19 cellular contexts compared by ENCODE assay signal in the genomic region with DNA sequence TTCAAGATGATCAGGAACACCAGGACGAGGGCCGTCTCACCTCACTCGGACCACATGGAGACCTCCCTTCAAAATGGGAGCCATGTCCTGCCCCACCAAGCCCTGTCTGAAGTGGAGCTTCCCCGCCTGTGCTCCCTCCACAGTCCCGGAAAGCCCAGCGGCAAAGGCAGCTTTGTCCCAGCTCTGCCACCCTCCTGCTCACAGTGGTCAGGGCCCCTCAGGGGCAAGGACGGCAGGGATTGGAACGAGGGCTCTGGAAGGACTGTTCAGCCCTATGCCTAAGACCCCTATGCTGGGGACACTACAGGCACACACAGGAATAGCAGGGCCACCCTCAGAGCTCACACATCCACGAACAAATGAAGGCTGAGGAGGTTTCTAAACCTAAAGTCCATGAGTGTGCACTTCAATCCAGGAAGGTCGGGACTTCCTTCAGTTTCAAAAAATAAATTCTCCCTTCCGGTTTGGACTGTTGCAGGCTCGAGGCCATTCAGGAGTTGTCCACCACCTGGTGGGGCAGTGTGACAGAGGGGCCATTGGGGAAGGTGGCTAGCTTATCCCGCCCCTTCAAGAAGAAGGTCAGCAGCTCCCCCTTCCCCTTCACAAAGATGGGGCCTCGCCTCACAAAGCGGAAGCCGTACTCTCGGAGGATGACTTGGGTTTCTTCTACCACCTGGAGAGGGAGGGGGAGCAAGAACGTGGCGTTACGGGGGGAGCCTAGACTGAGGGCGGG. TPM values are rescaled to one million over a fixed set of nuclear protein-coding genes. Genes with fewer than 3 reads are reported as not detected.
A peak's percentile ranks its signal among the peaks of the same experiment; 100 is the strongest.
DNase-seq lines count a peak whose midpoint lies in the region; FAIRE-seq and TF ChIP-seq lines count a peak whose summit lies in the region.
"Had no signal": no experiment of that assay in that cellular context is flagged by ENCODE, and none has a peak within 500 bp of the region (broad histone marks: within the 10 kb centered on the region; RNA-seq: fewer than 3 reads in every experiment).

No MANE protein-coding gene starts in this region.

- H3K4me3 Mint-ChIP-seq in MCF 10A (ENCODE audit: unreplicated experiment), result no peak overlapping the region
- H3K4me3 Mint-ChIP-seq: natural killer cell; stimulated activated naive CD8-positive, alpha-beta T cell treated with anti-CD3 and anti-CD28 coated beads, Interleukin-15, Interleukin-2, amounts not matched to agents 100 ng/mL and 50 ng/mL, for 24 hours; T-helper 1 cell treated with Interleukin-12 subunit alpha and Interleukin-12 subunit beta and Interleukin-4 antibody, amounts not matched to agents 30 μg/mL and 1 μg/mL, for 36 hours had no signal

- WGBS in thymus, result 97% methylated on average over 21 of the region's 21 CpGs

- H3K9me3 Mint-ChIP-seq in MCF 10A (ENCODE audit: unreplicated experiment), result no peaks in the 10 kb centered on the region
- H3K9me3 Mint-ChIP-seq: natural killer cell; stimulated activated naive CD8-positive, alpha-beta T cell treated with anti-CD3 and anti-CD28 coated beads, Interleukin-15, Interleukin-2, amounts not matched to agents 100 ng/mL and 50 ng/mL, for 24 hours; T-helper 1 cell treated with Interleukin-12 subunit alpha and Interleukin-12 subunit beta and Interleukin-4 antibody, amounts not matched to agents 30 μg/mL and 1 μg/mL, for 36 hours had no signal

- peaks cover 3% of the 10 kb centered on the region for H3K36me3 ChIP-seq in breast epithelium
- peaks cover 85% of the 10 kb centered on the region for H3K36me3 ChIP-seq in thymus (ENCODE audit: control insufficient read depth, insufficient read depth)

- POLR2A ChIA-PET in MCF 10A (lab: Yijun Ruan, JAX), result interaction anchor here (0.6 kb wide), 2 partner anchors 14 to 327 kb away, joined by 3 read pairs; no protein-coding TSS in a partner anchor

- CTCF ChIA-PET in MCF 10A (lab: Yijun Ruan, JAX), result interaction anchor here (0.6 to 1.5 kb wide), 5 partner anchors 8 to 743 kb away, joined by 3 to 6 read pairs (median 3); no protein-coding TSS in a partner anchor

- BruUV-seq in MCF 10A (replicated peaks; lab: Mats Ljungman, UMichigan), result TSS peak; percentile 35

- no peaks in the 10 kb centered on the region for H3K9me3 ChIP-seq in breast epithelium
- H3K9me3 ChIP-seq in thymus (ENCODE audit: control insufficient read depth), result no peaks in the 10 kb centered on the region

- H3K36me3 Mint-ChIP-seq in MCF 10A (ENCODE audit: insufficient read depth, unreplicated experiment), result peaks cover 51% of the 10 kb centered on the region

- no peak overlapping the region for H3K27ac Mint-ChIP-seq in MCF 10A (ENCODE audit: low read depth, unreplicated experiment)
- H3K27ac Mint-ChIP-seq: natural killer cell; T-helper 1 cell treated with Interleukin-12 subunit alpha and Interleukin-12 subunit beta and Interleukin-4 antibody, amounts not matched to agents 30 μg/mL and 1 μg/mL, for 36 hours had no signal

- intact Hi-C loops in MCF 10A (cut with micrococcal nuclease) (loop anchor here (10.0 kb wide), 1 partner anchor 595 kb away; no protein-coding TSS in a partner anchor), breast epithelium (cut with DNase I; ENCODE audit: low total_unique reads) (loop anchor here (10.0 kb wide), 1 partner anchor 405 kb away; no protein-coding TSS in a partner anchor)

- DNase-seq in MCF 10A (ENCODE audit: unreplicated experiment) (no peak), breast epithelium (ENCODE audit: low spot score in 2 of 2) (no peak), urothelium cell line (ENCODE audit: low spot score) (no peak), GM13976 (ENCODE audit: low spot score) (no peak), NCI-H187 treated with DMSO at 0.1 percent for 48 hours (lab: John Stamatoyannopoulos, UW) (no peak)
- DNase-seq in activated CD8-positive, alpha-beta memory T cell treated with anti-CD3 and anti-CD28 coated beads, Interleukin-2, amount 50 U/mL, for 48 hours, result peak; percentile 49
- DNase-seq: activated naive CD4-positive, alpha-beta T cell treated with Interleukin-2 at 50 U/mL for 16 hours; dermis blood vessel endothelial cell; MM.1S; natural killer cell; NCI-H1930; NCI-H524 treated with DMSO at 0.1 percent for 48 hours; SHP77; WERI-Rb-1 had no signal

- H3K27ac ChIP-seq in breast epithelium, result no peak overlapping the region
- peak overlapping the region; percentile 16 for H3K27ac ChIP-seq in layer of hippocampus (ENCODE audit: low read depth, low read length)
- H3K27ac ChIP-seq in thymus (ENCODE audit: low read depth), result peak overlapping the region; percentile 3
- H3K27ac ChIP-seq: WERI-Rb-1 had no signal

- in situ Hi-C loops in GM13976 (cut with MboI; ENCODE audit: low sequenced_read_pairs, unreplicated experiment), result loop anchor here (10.0 kb wide), 2 partner anchors 205 to 405 kb away; no protein-coding TSS in a partner anchor

- FAIRE-seq in urothelium cell line (lab: Jason Lieb, UNC), result no peak

- H3K4me1 Mint-ChIP-seq in MCF 10A (ENCODE audit: insufficient read depth, unreplicated experiment), result no peaks in the 10 kb centered on the region

- H3K4me3 ChIP-seq in breast epithelium, result no peak overlapping the region
- no peak overlapping the region for H3K4me3 ChIP-seq in thymus (ENCODE audit: low read length)
- H3K4me3 ChIP-seq: lung had no signal

- H3K27me3 Mint-ChIP-seq in MCF 10A (ENCODE audit: insufficient read depth, unreplicated experiment), result no peaks in the 10 kb centered on the region
- H3K27me3 Mint-ChIP-seq: stimulated activated naive CD8-positive, alpha-beta T cell treated with anti-CD3 and anti-CD28 coated beads, Interleukin-15, Interleukin-2, amounts not matched to agents 100 ng/mL and 50 ng/mL, for 24 hours had no signal

- TF ChIP-seq CTCF in MCF 10A (IDR thresholded peaks at IDR 0.05; ENCODE audit: unreplicated experiment) (no peak), breast epithelium (IDR thresholded peaks at IDR 0.05) (no peak), GM13976 (IDR thresholded peaks at IDR 0.05; ENCODE audit: borderline replicate concordance, control extremely low read depth, extremely low read depth, insufficient read depth, missing control alignments) (no peak)

- H3K4me1 ChIP-seq in breast epithelium, result no peaks in the 10 kb centered on the region
- H3K4me1 ChIP-seq in thymus (ENCODE audit: control insufficient read depth, insufficient read depth, low read length), result no peaks in the 10 kb centered on the region

- no peak for TF ChIP-seq POLR2A in breast epithelium (IDR thresholded peaks at IDR 0.05)

- H3K27me3 ChIP-seq in breast epithelium, result no peaks in the 10 kb centered on the region
- H3K27me3 ChIP-seq in layer of hippocampus (ENCODE audit: control insufficient read depth, insufficient read depth, low read length), result no peaks in the 10 kb centered on the region
- no peaks in the 10 kb centered on the region for H3K27me3 ChIP-seq in thymus (ENCODE audit: control insufficient read depth, insufficient read depth)

RNA-seq across cellular contexts. Expression of a gene that starts 26.4 kb away (rescaled TPM):
- total RNA-seq in MCF 10A (2022) (10.6 and 14.9 TPM in 2 replicates), breast epithelium (1 to 10 TPM; 1.6 to 4.2 (median 1.8) TPM)
- 2.5 TPM for polyA plus RNA-seq in thymus

RNA-seq across cellular contexts. Expression of a gene that starts 26.4 kb away (rescaled TPM):
- total RNA-seq in MCF 10A (2022), result 23.1 and 35.1 TPM in 2 replicates
- total RNA-seq in breast epithelium, result 10 to 100 TPM; 19.3 to 38.8 (median 37.9) TPM
- 25.3 TPM for polyA plus RNA-seq in thymus

Comparison
In these comparisons a context has a peak if more than half of its experiments do, and no peak if none do; other contexts are left out.
1. H3K27ac ChIP-seq: peak in layer of hippocampus (single experiment) and thymus (single experiment); none in breast epithelium (0 of 2).